In the genomic region with DNA sequence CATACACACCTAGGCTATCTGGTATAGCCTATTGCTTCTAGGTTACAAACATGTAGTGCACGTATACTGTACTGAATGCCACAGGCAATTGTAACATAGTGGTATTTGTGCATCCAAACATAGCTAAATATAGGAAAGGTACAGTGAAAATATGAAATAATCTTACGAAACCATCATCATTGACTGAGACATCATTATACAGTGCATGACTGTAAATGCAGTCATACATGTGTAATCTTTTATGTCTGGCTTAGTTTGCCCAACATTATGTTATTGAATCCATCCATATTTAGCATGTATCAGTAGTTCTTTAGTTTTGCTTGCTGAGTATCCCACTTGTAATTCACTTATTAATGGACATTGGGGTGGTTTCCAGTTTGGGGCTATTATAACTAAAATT, we compare ENCODE assay signal across 7 cellular contexts.
"Had no signal": no experiment of that assay in that cellular context is flagged by ENCODE, and none has a peak within 500 bp of the region (broad histone marks: within the 10 kb centered on the region; RNA-seq: fewer than 3 reads in every experiment).

No MANE protein-coding gene starts in this region.

- DNase-seq: GDM1, GF-D8 had no signal

- ATAC-seq: GM12878 had no signal

- H3K4me3 ChIP-seq: GM12878 had no signal

- FAIRE-seq: G401.6, GM12878, GM12891, GM12892, GM18507 had no signal
